1 cellular context compared by ENCODE assay signal in the genomic region with DNA sequence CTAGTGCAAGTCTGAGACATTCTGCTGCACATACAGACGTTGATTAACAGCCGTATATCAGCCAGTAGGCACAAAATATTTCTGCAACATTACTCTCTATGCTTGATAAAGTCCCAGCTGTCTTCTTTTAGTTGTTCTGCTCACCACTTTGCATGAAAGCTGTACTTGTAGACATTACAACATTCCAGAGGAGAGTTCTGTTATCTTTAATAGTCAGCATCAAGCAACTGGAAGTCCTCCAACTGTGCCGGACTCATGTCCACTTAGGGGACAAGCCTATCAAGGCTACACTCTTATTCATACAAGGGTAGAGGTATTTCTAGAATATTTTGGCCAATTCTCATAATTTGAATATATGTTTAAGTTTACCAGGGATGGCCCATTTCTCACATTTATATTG.
TF ChIP-seq lines count a peak whose summit lies in the region.

No MANE protein-coding gene starts in this region.

TF ChIP-seq in IMR-90, 13 proteins besides CTCF, POLR2A, EP300 and RAD21 (continued from another document):
- TF ChIP-seq ELK1 (IDR thresholded peaks at IDR 0.05; ENCODE audit: borderline replicate concordance, low read depth, low read length) (no peak), MXI1 (IDR thresholded peaks at IDR 0.05; ENCODE audit: borderline replicate concordance, low read depth, low read length) (no peak), RFX5 (IDR thresholded peaks at IDR 0.05; ENCODE audit: low read depth, low read length) (no peak), NFE2L2 (IDR thresholded peaks at IDR 0.05; ENCODE audit: low read depth, low read length) (no peak), MAFK (IDR thresholded peaks at IDR 0.05; ENCODE audit: low read depth, low read length) (no peak), RCOR1 (IDR thresholded peaks at IDR 0.05; ENCODE audit: insufficient replicate concordance, low read length) (no peak), BHLHE40 (IDR thresholded peaks at IDR 0.05; ENCODE audit: low read depth, low read length) (no peak)
TF ChIP-seq in IMR-90: peak in this region for 0.
